In the genomic region with DNA sequence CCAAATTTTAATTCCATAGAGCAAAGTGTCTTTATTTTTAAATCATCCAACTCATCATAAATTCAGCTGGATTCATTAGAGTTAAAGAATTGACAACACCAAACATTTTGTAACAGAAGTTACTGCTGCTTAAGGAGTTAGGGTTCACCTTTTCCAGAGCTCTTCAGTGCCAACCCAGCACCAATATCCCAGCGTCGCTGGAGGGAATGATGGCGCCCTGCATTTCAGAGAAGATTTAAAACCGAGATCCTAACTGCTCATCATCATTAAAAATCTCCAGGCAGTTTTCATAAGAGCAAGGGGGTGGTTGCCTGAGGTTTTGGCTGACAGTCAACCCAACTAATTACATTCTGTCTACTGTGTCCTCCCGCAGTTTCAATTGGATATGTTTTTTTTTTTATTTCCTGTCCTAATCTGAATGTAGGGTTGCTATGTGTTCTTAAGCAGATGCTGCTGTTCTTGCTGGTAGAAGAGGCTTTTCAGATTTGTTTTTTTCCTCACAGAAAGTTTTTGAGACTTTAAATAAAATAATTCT, we compare ENCODE assay signal across 15 cellular contexts.
"Had no signal": no experiment of that assay in that cellular context is flagged by ENCODE, and none has a peak within 500 bp of the region (broad histone marks: within the 10 kb centered on the region; RNA-seq: fewer than 3 reads in every experiment).

No MANE protein-coding gene starts in this region.

- H3K4me1 ChIP-seq: left ventricle myocardium inferior had no signal

- H3K9me3 ChIP-seq: heart right ventricle, left ventricle myocardium inferior had no signal

- DNase-seq: activated effector memory CD4-positive, alpha-beta T cell treated with anti-CD3 and anti-CD28 coated beads, Interleukin-2, amount 50 U/mL, for 16 hours; activated naive CD4-positive, alpha-beta T cell treated with anti-CD3 and anti-CD28 coated beads, Interleukin-2, amount 50 U/mL, for 16 hours; activated T-cell treated with anti-CD3 and anti-CD28 coated beads, Interleukin-2, amount 50 U/mL, for 72 hours; aorta; cerebellar nuclear complex; cortex of kidney; heart right ventricle; left ventricle myocardium inferior; nephron progenitor cell; nucleus accumbens; stimulated activated CD4-positive, alpha-beta T cell treated with anti-CD3 and anti-CD28 coated beads, Interleukin-12 subunit alpha, Interleukin-12 subunit beta, amount 100 ng/mL, for 4 hours; stimulated activated CD4-positive, alpha-beta T cell treated with anti-CD3 and anti-CD28 coated beads, Interleukin-1b, Interleukin-23, amount 100 ng/mL, for 48 hours; stimulated activated CD8-positive, alpha-beta memory T cell treated with anti-CD3 and anti-CD28 coated beads, Interleukin-4, amount 100 ng/mL, for 48 hours; stimulated activated naive CD4-positive, alpha-beta T cell had no signal

- H3K27ac ChIP-seq: heart right ventricle, left ventricle myocardium inferior had no signal

- H3K36me3 ChIP-seq: heart right ventricle, left ventricle myocardium inferior had no signal

- H3K27me3 ChIP-seq: heart right ventricle had no signal

- ATAC-seq: activated CD4-positive, CD25-positive, alpha-beta regulatory T cell treated with anti-CD3 and anti-CD28 coated beads, Interleukin-2, amount 50 U/mL, for 24 hours; activated T-cell treated with anti-CD3 and anti-CD28 coated beads, Interleukin-2, amount 50 U/mL, for 72 hours; heart right ventricle had no signal

- H3K4me3 ChIP-seq: heart right ventricle, left ventricle myocardium inferior had no signal
